Comparison of ENCODE assay signal across 12 cellular contexts in the genomic region with DNA sequence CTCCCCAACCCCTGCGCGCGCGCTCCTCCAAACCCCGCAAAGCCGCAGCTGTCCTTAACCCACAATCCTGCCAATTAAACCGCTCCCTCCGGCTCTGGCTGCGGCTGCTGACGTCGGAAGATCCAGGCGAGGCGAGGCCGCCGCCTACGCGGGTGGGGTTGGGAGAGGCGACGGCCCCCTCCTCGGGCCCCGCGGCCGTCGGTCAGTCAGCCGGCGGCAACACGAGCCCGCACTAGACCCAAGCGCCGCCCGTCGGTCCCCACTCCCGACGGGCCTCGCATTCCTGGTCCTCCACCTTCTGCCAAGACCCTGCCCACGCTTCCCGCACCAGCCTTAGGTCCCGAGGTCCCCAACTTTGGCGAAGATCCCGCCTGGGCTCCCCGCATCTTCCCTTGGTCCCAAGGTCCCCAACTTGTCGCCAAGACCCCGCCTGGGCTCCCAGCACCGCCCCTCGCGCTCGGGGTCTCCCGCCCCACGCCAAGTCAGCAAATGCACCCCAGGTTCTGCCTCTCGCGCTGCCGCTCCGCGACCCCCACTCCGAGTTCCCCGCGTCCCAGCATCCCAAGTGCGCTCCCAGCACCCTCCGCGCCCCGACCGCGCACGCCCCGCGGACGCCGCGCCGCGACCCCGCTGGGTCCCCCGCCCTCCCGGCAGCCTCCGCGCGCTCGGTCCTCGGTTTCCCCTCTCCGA.
DNase-seq lines count a peak whose midpoint lies in the region; ATAC-seq and TF ChIP-seq lines count a peak whose summit lies in the region.
"Had no signal": no experiment of that assay in that cellular context is flagged by ENCODE, and none has a peak within 500 bp of the region (broad histone marks: within the 10 kb centered on the region; RNA-seq: fewer than 3 reads in every experiment).

No MANE protein-coding gene starts in this region.

- no peaks in the 10 kb centered on the region for H3K36me3 Mint-ChIP-seq in type B pancreatic cell
- H3K36me3 Mint-ChIP-seq in activated CD4-positive, alpha-beta memory T cell treated with anti-CD3 and anti-CD28 coated beads, Interleukin-2, amount 10 ng/mL, durations not matched to agents 7 days and 5 days (ENCODE audit: low read depth), result no peaks in the 10 kb centered on the region
- H3K36me3 Mint-ChIP-seq in activated T-cell treated with anti-CD3 and anti-CD28 coated beads, Interleukin-2, amount 50 U/mL, for 72 hours (ENCODE audit: insufficient read depth in 2 of 2), result peaks cover 0 to 4% of the 10 kb centered on the region in 2 donors

- no peak overlapping the region for H3K4ac ChIP-seq in mesenchymal stem cell (ENCODE audit: low read depth in 1 of 2, low read length in 2 of 2)

- DNase-seq in NCI-H748 (lab: John Stamatoyannopoulos, UW; ENCODE audit: unreplicated experiment) (peak; percentile 60), NCI-H748 treated with DMSO at 0.1 percent for 48 hours (lab: John Stamatoyannopoulos, UW) (no peak), coronary artery (ENCODE audit: low spot score) (no peak), mesenchymal stem cell (no peak), type B pancreatic cell (ENCODE audit: extremely low spot score, unreplicated experiment) (no peak), hepatic stellate cell (ENCODE audit: low spot score) (no peak)
- no peak for DNase-seq in activated CD4-positive, alpha-beta memory T cell treated with anti-CD3 and anti-CD28 coated beads, Interleukin-2, amount 10 ng/mL, durations not matched to agents 7 days and 5 days
- DNase-seq in activated T-cell treated with anti-CD3 and anti-CD28 coated beads, Interleukin-2, amount 50 U/mL, for 72 hours, result no peak
- DNase-seq: activated CD4-positive, alpha-beta T cell treated with anti-CD3 and anti-CD28 coated beads, Interleukin-2, amount 50 U/mL, for 1 hour; amniotic stem cell; OCI-M1; stimulated activated CD8-positive, alpha-beta memory T cell treated with anti-CD3 and anti-CD28 coated beads, Interleukin-4, amount 100 ng/mL, for 48 hours had no signal

- H3K27me3 ChIP-seq in mesenchymal stem cell (ENCODE audit: control insufficient read depth in 1 of 2, insufficient read depth in 1 of 2, low read length in 2 of 2), result peaks cover 75 to 87% of the 10 kb centered on the region in 2 experiments

- ATAC-seq in activated T-cell treated with anti-CD3 and anti-CD28 coated beads, Interleukin-2, amount 50 U/mL, for 72 hours (replicated peaks in 1 of 2), result no peak

- no peaks in the 10 kb centered on the region for H3K4me1 Mint-ChIP-seq in type B pancreatic cell (ENCODE audit: unreplicated experiment)
- H3K4me1 Mint-ChIP-seq in activated CD4-positive, alpha-beta memory T cell treated with anti-CD3 and anti-CD28 coated beads, Interleukin-2, amount 10 ng/mL, durations not matched to agents 7 days and 5 days, result no peaks in the 10 kb centered on the region
- H3K4me1 Mint-ChIP-seq in activated T-cell treated with anti-CD3 and anti-CD28 coated beads, Interleukin-2, amount 50 U/mL, for 72 hours (ENCODE audit: low read depth), result peaks cover 10% of the 10 kb centered on the region

- POLR2A ChIA-PET in activated CD4-positive, alpha-beta memory T cell treated with anti-CD3 and anti-CD28 coated beads, Interleukin-2, amount 10 ng/mL, durations not matched to agents 7 days and 5 days (lab: Charles Lee), result no interaction called here

- no peaks in the 10 kb centered on the region for H3K36me3 ChIP-seq in mesenchymal stem cell (ENCODE audit: control insufficient read depth in 1 of 2, insufficient read depth in 2 of 2, low read depth in 1 of 2, low read length in 2 of 2)

- no peak overlapping the region for H2AFZ ChIP-seq in mesenchymal stem cell (ENCODE audit: low read depth, low read length)

- H3K23ac ChIP-seq in mesenchymal stem cell (ENCODE audit: low read length in 2 of 2), result peak overlapping the region in 1 of 2 experiments; percentile 38

- peak overlapping the region; percentile 74 for H3K4me3 Mint-ChIP-seq in type B pancreatic cell
- no peak overlapping the region for H3K4me3 Mint-ChIP-seq in activated CD4-positive, alpha-beta memory T cell treated with anti-CD3 and anti-CD28 coated beads, Interleukin-2, amount 10 ng/mL, durations not matched to agents 7 days and 5 days
- no peak overlapping the region for H3K4me3 Mint-ChIP-seq in activated T-cell treated with anti-CD3 and anti-CD28 coated beads, Interleukin-2, amount 50 U/mL, for 72 hours

- H3K4me2 ChIP-seq in mesenchymal stem cell (ENCODE audit: low read length, poor library complexity, severe bottlenecking), result peak overlapping the region; percentile 76

- WGBS in mesenchymal stem cell, result 5% methylated on average over 80 of the region's 80 CpGs

- H3K18ac ChIP-seq in mesenchymal stem cell (ENCODE audit: low read depth in 1 of 2, low read length in 2 of 2), result no peak overlapping the region

- H2BK5ac ChIP-seq in mesenchymal stem cell (ENCODE audit: low read depth, low read length, poor library complexity, severe bottlenecking), result no peak overlapping the region

- no peak overlapping the region for H2BK120ac ChIP-seq in mesenchymal stem cell (ENCODE audit: low read depth, low read length)

- no peaks in the 10 kb centered on the region for H3K9me3 ChIP-seq in mesenchymal stem cell (ENCODE audit: control insufficient read depth, low read length)

- H3K27ac Mint-ChIP-seq in type B pancreatic cell, result no peak overlapping the region
- no peak overlapping the region for H3K27ac Mint-ChIP-seq in activated CD4-positive, alpha-beta memory T cell treated with anti-CD3 and anti-CD28 coated beads, Interleukin-2, amount 10 ng/mL, durations not matched to agents 7 days and 5 days
- H3K27ac Mint-ChIP-seq in activated T-cell treated with anti-CD3 and anti-CD28 coated beads, Interleukin-2, amount 50 U/mL, for 72 hours, result no peak overlapping the region

- TF ChIP-seq CTCF in coronary artery (IDR thresholded peaks at IDR 0.05) (no peak), type B pancreatic cell (conservative IDR thresholded peaks at IDR 0.05) (no peak)

- peaks cover 13% of the 10 kb centered on the region for H3K4me1 ChIP-seq in mesenchymal stem cell (ENCODE audit: control insufficient read depth, insufficient read depth, low read depth, low read length)

- no peak overlapping the region for H2AK5ac ChIP-seq in mesenchymal stem cell (ENCODE audit: low read length, severe bottlenecking)

- no peak overlapping the region for H4K91ac ChIP-seq in mesenchymal stem cell (ENCODE audit: low read length)

- CTCF ChIA-PET in activated CD4-positive, alpha-beta memory T cell treated with anti-CD3 and anti-CD28 coated beads, Interleukin-2, amount 10 ng/mL, durations not matched to agents 7 days and 5 days (lab: Charles Lee), result interaction anchor here (1.2 kb wide), 1 partner anchor 11 kb away, joined by 3 read pairs; no protein-coding TSS in a partner anchor

- H3K14ac ChIP-seq in mesenchymal stem cell (ENCODE audit: low read length in 2 of 2), result no peak overlapping the region

- no peak overlapping the region for H4K8ac ChIP-seq in mesenchymal stem cell (ENCODE audit: low read length)

- no peak overlapping the region for H3K27ac ChIP-seq in coronary artery
- no peak overlapping the region for H3K27ac ChIP-seq in mesenchymal stem cell (ENCODE audit: low read length, poor library complexity, severe bottlenecking)

- H3K79me1 ChIP-seq in mesenchymal stem cell (replicated peaks; ENCODE audit: low read length, poor library complexity, severe bottlenecking), result no peaks in the 10 kb centered on the region

- no peak overlapping the region for H2BK15ac ChIP-seq in mesenchymal stem cell (ENCODE audit: low read depth, poor library complexity, severe bottlenecking)

- H2BK12ac ChIP-seq in mesenchymal stem cell (ENCODE audit: low read length in 2 of 2), result no peak overlapping the region

- H3K9ac ChIP-seq in mesenchymal stem cell (ENCODE audit: low read length), result peak overlapping the region; percentile 18

- H3K4me3 ChIP-seq in coronary artery, result peak overlapping the region; percentile 60
- H3K4me3 ChIP-seq in mesenchymal stem cell (ENCODE audit: insufficient read depth in 1 of 2, low read depth in 1 of 2, low read length in 2 of 2), result peak overlapping the region in 1 of 2 experiments; percentile 58

- peaks cover 92% of the 10 kb centered on the region for H3K27me3 Mint-ChIP-seq in type B pancreatic cell
- peaks cover 53% of the 10 kb centered on the region for H3K27me3 Mint-ChIP-seq in activated CD4-positive, alpha-beta memory T cell treated with anti-CD3 and anti-CD28 coated beads, Interleukin-2, amount 10 ng/mL, durations not matched to agents 7 days and 5 days
- H3K27me3 Mint-ChIP-seq in activated T-cell treated with anti-CD3 and anti-CD28 coated beads, Interleukin-2, amount 50 U/mL, for 72 hours (ENCODE audit: low read depth), result peaks cover 92% of the 10 kb centered on the region

- no peaks in the 10 kb centered on the region for H3K9me3 Mint-ChIP-seq in type B pancreatic cell
- no peaks in the 10 kb centered on the region for H3K9me3 Mint-ChIP-seq in activated CD4-positive, alpha-beta memory T cell treated with anti-CD3 and anti-CD28 coated beads, Interleukin-2, amount 10 ng/mL, durations not matched to agents 7 days and 5 days
- no peaks in the 10 kb centered on the region for H3K9me3 Mint-ChIP-seq in activated T-cell treated with anti-CD3 and anti-CD28 coated beads, Interleukin-2, amount 50 U/mL, for 72 hours
